1 cellular context compared by ENCODE assay signal in genomic region chr5:43367909-43368648, GRCh38.
TF ChIP-seq lines count a peak whose summit lies in the region.

No MANE protein-coding gene starts in this region.

TF ChIP-seq in K562, 482 proteins besides CTCF, POLR2A, EP300 and RAD21:
- TF ChIP-seq USF1 (CRISPR knock-in tag; IDR thresholded peaks at IDR 0.05), result peak; percentile 66
- peak; percentile 35; the same call in 1 of the 2 replicates for TF ChIP-seq L3MBTL2 (IDR thresholded peaks at IDR 0.05)
- TF ChIP-seq ZNF197 (CRISPR knock-in tag; IDR thresholded peaks at IDR 0.05; ENCODE audit: low read depth), result no peak
- TF ChIP-seq ATF3 (IDR thresholded peaks at IDR 0.05), result 0 out of 2 replicates have a peak, but pooled peaks have one; percentile 26
- no peak for TF ChIP-seq ATF3 (CRISPR knock-in tag; conservative IDR thresholded peaks at IDR 0.05)
- no peak for TF ChIP-seq RCOR1 (IDR thresholded peaks at IDR 0.05; ENCODE audit: borderline replicate concordance in 1 of 2, low read depth in 2 of 2, low read length in 2 of 2)
- no peak for TF ChIP-seq CHD7 (IDR thresholded peaks at IDR 0.05; ENCODE audit: low read depth, low read length)
- peak; percentile 78 for TF ChIP-seq USF2 (CRISPR knock-in tag; IDR thresholded peaks at IDR 0.05)
- TF ChIP-seq RAD51 (IDR thresholded peaks at IDR 0.05; ENCODE audit: borderline replicate concordance, low read depth), result peak; percentile 65; the same call in 1 of the 2 replicates
- TF ChIP-seq NFYB (IDR thresholded peaks at IDR 0.05; ENCODE audit: extremely low read depth, insufficient read length), result peak; percentile 52
- TF ChIP-seq JUND (IDR thresholded peaks at IDR 0.05; ENCODE audit: borderline replicate concordance, low read depth, low read length), result 0 out of 2 replicates have a peak, but pooled peaks have one; percentile 12
- TF ChIP-seq JUND (tag; IDR thresholded peaks at IDR 0.05; ENCODE audit: borderline replicate concordance, low read depth, low read length), result 0 out of 3 replicates have a peak, but pooled peaks have one; percentile 24
